In the genomic region with DNA sequence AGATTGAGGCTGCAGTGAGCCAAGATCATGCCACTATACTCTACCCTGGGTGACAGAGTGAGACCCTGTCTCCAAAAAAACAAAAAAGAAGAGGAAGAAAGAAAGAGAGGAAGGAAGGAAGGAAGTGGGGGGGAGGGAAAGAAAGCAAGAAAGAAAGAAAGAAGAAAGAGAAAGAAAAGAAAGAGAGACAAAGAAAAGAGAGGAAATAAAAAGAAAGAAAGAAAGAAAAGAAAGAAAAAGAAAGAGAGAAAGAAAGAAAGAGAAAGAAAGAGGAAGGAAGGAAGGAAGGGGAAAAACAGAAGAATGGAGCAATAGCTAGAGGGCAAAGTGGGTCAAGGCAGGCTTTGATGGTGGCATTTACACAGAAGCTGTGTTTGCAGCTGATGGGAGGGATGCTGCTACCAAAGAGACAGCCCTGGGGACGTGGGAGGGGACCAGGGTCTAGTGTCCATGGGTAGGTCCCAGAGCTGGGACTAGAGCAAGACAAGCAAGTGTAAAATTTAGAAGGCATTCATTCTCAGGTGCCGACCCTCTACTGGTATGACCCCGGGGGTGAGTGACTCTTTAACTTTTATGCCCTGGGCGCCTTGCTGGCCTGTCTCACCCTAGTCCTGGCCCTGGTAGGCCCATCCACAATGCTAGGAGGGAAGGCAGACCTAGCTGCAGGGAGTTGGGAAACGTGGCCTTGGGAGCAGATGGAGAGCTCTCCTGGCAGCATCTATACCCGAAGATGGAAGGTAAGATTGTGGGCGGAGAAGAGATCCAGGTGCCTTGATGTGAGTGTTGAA, we compare ENCODE assay signal across 15 cellular contexts. TPM values are rescaled to one million over a fixed set of nuclear protein-coding genes. Genes with fewer than 3 reads are reported as not detected.
"Had no signal": no experiment of that assay in that cellular context is flagged by ENCODE, and none has a peak within 500 bp of the region (broad histone marks: within the 10 kb centered on the region; RNA-seq: fewer than 3 reads in every experiment).

No MANE protein-coding gene starts in this region.

- H3K4me1 Mint-ChIP-seq: immature natural killer cell had no signal

- DNase-seq: activated CD4-positive, alpha-beta T cell treated with anti-CD3 and anti-CD28 coated beads, Interleukin-2, amount 50 U/mL, for 48 hours; activated CD4-positive, CD25-positive, alpha-beta regulatory T cell; central memory CD4-positive, alpha-beta T cell; immature natural killer cell; naive thymus-derived CD4-positive, alpha-beta T cell; spleen; stimulated activated CD4-positive, alpha-beta T cell treated with anti-CD3 and anti-CD28 coated beads, Interleukin-1b, Interleukin-23, amount 100 ng/mL, for 48 hours; stimulated activated naive CD4-positive, alpha-beta T cell; upper lobe of right lung had no signal

- ATAC-seq: body of pancreas, esophagus mucosa had no signal

- H3K9me3 ChIP-seq: body of pancreas, lower lobe of right lung, spleen, upper lobe of right lung had no signal

- H3K36me3 Mint-ChIP-seq: activated naive CD4-positive, alpha-beta T cell treated with anti-CD3 and anti-CD28 coated beads, Interleukin-2, amount 50 U/mL, for 24 hours; naive thymus-derived CD4-positive, alpha-beta T cell had no signal

- H3K27me3 ChIP-seq: body of pancreas, spleen, upper lobe of right lung had no signal

- H3K4me1 ChIP-seq: upper lobe of right lung had no signal

- H3K36me3 ChIP-seq: lower lobe of right lung, spleen, upper lobe of right lung had no signal

- H3K4me3 Mint-ChIP-seq: activated naive CD4-positive, alpha-beta T cell treated with anti-CD3 and anti-CD28 coated beads, Interleukin-2, amount 50 U/mL, for 24 hours; immature natural killer cell; naive thymus-derived CD4-positive, alpha-beta T cell had no signal

- H3K4me3 ChIP-seq: body of pancreas, lower lobe of right lung, SK-N-MC, spleen, upper lobe of right lung had no signal

- H3K27ac ChIP-seq: body of pancreas, lower lobe of right lung, SK-N-MC, upper lobe of right lung had no signal

- H3K9me3 Mint-ChIP-seq: activated naive CD4-positive, alpha-beta T cell treated with anti-CD3 and anti-CD28 coated beads, Interleukin-2, amount 50 U/mL, for 24 hours; naive thymus-derived CD4-positive, alpha-beta T cell had no signal

RNA-seq across cellular contexts. Expression of a gene that starts 2.0 kb away (rescaled TPM):
- total RNA-seq: dermis microvascular lymphatic vessel endothelial cell had no signal
